Comparison of ENCODE assay signal across 14 cellular contexts in the genomic region with DNA sequence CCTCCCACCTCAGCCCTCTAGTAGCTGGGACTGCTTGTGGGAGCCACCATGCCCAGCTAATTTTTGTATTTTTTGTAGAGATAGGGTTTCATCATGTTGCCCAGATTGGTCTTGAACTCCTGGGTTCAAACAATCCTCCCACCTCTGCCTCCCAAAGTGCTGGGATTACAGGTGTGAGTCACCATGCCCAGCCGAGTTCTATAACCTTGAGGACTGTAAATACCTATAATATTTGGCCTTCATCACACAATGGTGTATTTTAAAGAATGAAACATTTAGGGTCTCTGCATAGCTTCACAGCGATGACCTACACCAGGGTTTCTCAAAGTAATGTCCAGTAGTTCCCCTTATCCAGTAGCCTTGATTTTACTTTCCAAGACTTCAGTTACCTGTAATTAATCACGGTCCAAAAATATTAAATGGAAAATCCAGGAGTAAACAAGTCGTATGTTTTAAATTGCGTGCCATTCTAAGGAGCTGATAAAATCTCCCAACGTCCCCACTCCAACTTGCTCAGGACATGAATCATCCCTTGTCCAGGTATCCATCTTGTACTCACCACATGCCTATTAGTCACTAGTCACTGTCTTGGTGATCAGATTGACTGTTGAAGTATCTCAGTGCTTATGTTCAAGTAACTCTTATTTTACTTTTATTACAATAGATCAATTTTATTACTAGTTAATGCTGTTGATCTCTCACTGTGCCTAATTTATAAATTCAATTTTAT.
DNase-seq lines count a peak whose midpoint lies in the region; ATAC-seq, FAIRE-seq and TF ChIP-seq lines count a peak whose summit lies in the region.
"Had no signal": no experiment of that assay in that cellular context is flagged by ENCODE, and none has a peak within 500 bp of the region (broad histone marks: within the 10 kb centered on the region; RNA-seq: fewer than 3 reads in every experiment).

No MANE protein-coding gene starts in this region.

- H3K4me3 Mint-ChIP-seq in T-helper 17 cell: no peak overlapping the region
- no peak overlapping the region for H3K4me3 Mint-ChIP-seq in activated CD8-positive, alpha-beta T cell treated with anti-CD3 and anti-CD28 coated beads for 36 hours
- H3K4me3 Mint-ChIP-seq: dendritic cell treated with granulocyte-macrophage colony-stimulating factor and Interleukin-4, amounts not matched to agents 40 ng/mL and 50 ng/mL, for 4 days had no signal

- TF ChIP-seq EP300 in A549 (IDR thresholded peaks at IDR 0.05): no peak

- H3K4me2 ChIP-seq in A549: peak overlapping the region; percentile 68

- no peaks in the 10 kb centered on the region for H3K27me3 Mint-ChIP-seq in T-helper 17 cell
- H3K27me3 Mint-ChIP-seq in activated CD8-positive, alpha-beta T cell treated with anti-CD3 and anti-CD28 coated beads for 36 hours: no peaks in the 10 kb centered on the region

- 45% methylated on average over 6 of the region's 6 CpGs for WGBS in A549 (ENCODE audit: missing lambda C conversion rate)

- POLR2A ChIA-PET in A549 (lab: Yijun Ruan, JAX): interaction anchor here (1.2 kb wide), 1 partner anchor 368 kb away, joined by 4 read pairs; a partner anchor contains a TSS
- POLR2A ChIA-PET in activated CD8-positive, alpha-beta T cell treated with anti-CD3 and anti-CD28 coated beads for 36 hours (lab: Charles Lee): interaction anchor here (0.6 to 0.7 kb wide), 3 partner anchors 9 to 395 kb away, joined by 3 read pairs; no protein-coding TSS in a partner anchor

- intact Hi-C loops in activated CD8-positive, alpha-beta T cell treated with anti-CD3 and anti-CD28 coated beads for 36 hours (cut with micrococcal nuclease): no loop called here

- no peaks in the 10 kb centered on the region for H3K9me3 Mint-ChIP-seq in activated CD8-positive, alpha-beta T cell treated with anti-CD3 and anti-CD28 coated beads for 36 hours
- H3K9me3 Mint-ChIP-seq: dendritic cell treated with granulocyte-macrophage colony-stimulating factor and Interleukin-4, amounts not matched to agents 40 ng/mL and 50 ng/mL, for 4 days had no signal

- peaks cover 26% of the 10 kb centered on the region for H3K4me1 ChIP-seq in A549

- H3K9me3 ChIP-seq in A549: no peaks in the 10 kb centered on the region
- no peaks in the 10 kb centered on the region for H3K9me3 ChIP-seq in T-helper 17 cell (ENCODE audit: control insufficient read depth, low read length, poor library complexity, severe bottlenecking)

- TF ChIP-seq RAD21 in A549 (conservative IDR thresholded peaks at IDR 0.05 in 1 of 2, IDR thresholded peaks at IDR 0.05 in 1 of 2): no peak

- no peak for TF ChIP-seq CTCF in A549 (IDR thresholded peaks at IDR 0.05)
- no peak for TF ChIP-seq CTCF in activated CD8-positive, alpha-beta T cell treated with anti-CD3 and anti-CD28 coated beads for 36 hours (IDR thresholded peaks at IDR 0.05)

- DNase-seq in A549 (ENCODE audit: low read depth in 1 of 2, low spot score in 1 of 2) (peak; percentile 22 to 68), H54 (ENCODE audit: insufficient read length, low spot score) (no peak), T-helper 17 cell (no peak), glomerular visceral epithelial cell (ENCODE audit: extremely low spot score) (peak; percentile 9), substantia nigra (lab: John Stamatoyannopoulos, UW) (no peak)
- no peak for DNase-seq in activated CD8-positive, alpha-beta T cell treated with anti-CD3 and anti-CD28 coated beads for 36 hours
- no peak for DNase-seq in central memory CD4-positive, alpha-beta T cell
- DNase-seq: activated CD4-positive, CD25-positive, alpha-beta regulatory T cell treated with anti-CD3 and anti-CD28 coated beads, Interleukin-2, amount 50 U/mL, for 72 hours; activated effector memory CD4-positive, alpha-beta T cell treated with anti-CD3 and anti-CD28 coated beads, Interleukin-2, amount 50 U/mL, for 16 hours; AML-193 had no signal

- CTCF ChIA-PET in A549 (lab: Yijun Ruan, JAX): no interaction called here
- CTCF ChIA-PET in activated CD8-positive, alpha-beta T cell treated with anti-CD3 and anti-CD28 coated beads for 36 hours (lab: Charles Lee): interaction anchor here (1.0 to 1.2 kb wide), 2 partner anchors 9 to 213 kb away, joined by 3 read pairs; no protein-coding TSS in a partner anchor

- ATAC-seq in A549 (peak; percentile 60 to 64; a peak in 5 of 6 replicates), T-helper 17 cell (no peak), HG02623 (IDR thresholded peaks at IDR 0.05; ENCODE audit: unreplicated experiment) (no peak)
- no peak for ATAC-seq in activated CD8-positive, alpha-beta T cell treated with anti-CD3 and anti-CD28 coated beads for 36 hours
- ATAC-seq: left lobe of liver had no signal

- H3K4me3 ChIP-seq in A549: no peak overlapping the region

- no peak for TF ChIP-seq POLR2A in A549 (IDR thresholded peaks at IDR 0.05; ENCODE audit: low read length)
- TF ChIP-seq POLR2A in H54 (IDR thresholded peaks at IDR 0.05; ENCODE audit: low read depth, low read length): no peak

- peak overlapping the region; percentile 93 for H3K27ac Mint-ChIP-seq in T-helper 17 cell
- H3K27ac Mint-ChIP-seq in activated CD8-positive, alpha-beta T cell treated with anti-CD3 and anti-CD28 coated beads for 36 hours: no peak overlapping the region

- no peaks in the 10 kb centered on the region for H3K36me3 Mint-ChIP-seq in T-helper 17 cell (ENCODE audit: low read depth)
- H3K36me3 Mint-ChIP-seq in activated CD8-positive, alpha-beta T cell treated with anti-CD3 and anti-CD28 coated beads for 36 hours (ENCODE audit: low read depth): no peaks in the 10 kb centered on the region

- FAIRE-seq in A549 (lab: Jason Lieb, UNC) (peak; percentile 23), H54 (lab: Jason Lieb, UNC) (peak; percentile 43)
- FAIRE-seq: frontal cortex had no signal

- peak overlapping the region; percentile 58 to 80; a peak in 5 of 6 replicates for H3K27ac ChIP-seq in A549
- no peak overlapping the region for H3K27ac ChIP-seq in substantia nigra (ENCODE audit: low read depth, low read length, poor library complexity, severe bottlenecking)

- H3K4me1 Mint-ChIP-seq in T-helper 17 cell: peaks cover 17% of the 10 kb centered on the region
- peaks cover 32% of the 10 kb centered on the region for H3K4me1 Mint-ChIP-seq in activated CD8-positive, alpha-beta T cell treated with anti-CD3 and anti-CD28 coated beads for 36 hours (ENCODE audit: low read depth)

TF ChIP-seq in A549, 52 proteins besides CTCF, POLR2A, EP300 and RAD21:
- TF ChIP-seq, protein P1, sequence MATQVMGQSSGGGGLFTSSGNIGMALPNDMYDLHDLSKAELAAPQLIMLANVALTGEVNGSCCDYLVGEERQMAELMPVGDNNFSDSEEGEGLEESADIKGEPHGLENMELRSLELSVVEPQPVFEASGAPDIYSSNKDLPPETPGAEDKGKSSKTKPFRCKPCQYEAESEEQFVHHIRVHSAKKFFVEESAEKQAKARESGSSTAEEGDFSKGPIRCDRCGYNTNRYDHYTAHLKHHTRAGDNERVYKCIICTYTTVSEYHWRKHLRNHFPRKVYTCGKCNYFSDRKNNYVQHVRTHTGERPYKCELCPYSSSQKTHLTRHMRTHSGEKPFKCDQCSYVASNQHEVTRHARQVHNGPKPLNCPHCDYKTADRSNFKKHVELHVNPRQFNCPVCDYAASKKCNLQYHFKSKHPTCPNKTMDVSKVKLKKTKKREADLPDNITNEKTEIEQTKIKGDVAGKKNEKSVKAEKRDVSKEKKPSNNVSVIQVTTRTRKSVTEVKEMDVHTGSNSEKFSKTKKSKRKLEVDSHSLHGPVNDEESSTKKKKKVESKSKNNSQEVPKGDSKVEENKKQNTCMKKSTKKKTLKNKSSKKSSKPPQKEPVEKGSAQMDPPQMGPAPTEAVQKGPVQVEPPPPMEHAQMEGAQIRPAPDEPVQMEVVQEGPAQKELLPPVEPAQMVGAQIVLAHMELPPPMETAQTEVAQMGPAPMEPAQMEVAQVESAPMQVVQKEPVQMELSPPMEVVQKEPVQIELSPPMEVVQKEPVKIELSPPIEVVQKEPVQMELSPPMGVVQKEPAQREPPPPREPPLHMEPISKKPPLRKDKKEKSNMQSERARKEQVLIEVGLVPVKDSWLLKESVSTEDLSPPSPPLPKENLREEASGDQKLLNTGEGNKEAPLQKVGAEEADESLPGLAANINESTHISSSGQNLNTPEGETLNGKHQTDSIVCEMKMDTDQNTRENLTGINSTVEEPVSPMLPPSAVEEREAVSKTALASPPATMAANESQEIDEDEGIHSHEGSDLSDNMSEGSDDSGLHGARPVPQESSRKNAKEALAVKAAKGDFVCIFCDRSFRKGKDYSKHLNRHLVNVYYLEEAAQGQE (IDR thresholded peaks at IDR 0.05): no peak
- peak; percentile 22; the same call in 1 of the 2 replicates for TF ChIP-seq FOSL2 (IDR thresholded peaks at IDR 0.05)
- peak; percentile 75 for TF ChIP-seq FOSL2 (CRISPR knock-in tag; IDR thresholded peaks at IDR 0.05)
- no peak for TF ChIP-seq FOXS1 (CRISPR knock-in tag; IDR thresholded peaks at IDR 0.05)
- no peak for TF ChIP-seq KDM1A (IDR thresholded peaks at IDR 0.05; ENCODE audit: low read depth)
- TF ChIP-seq JUNB (IDR thresholded peaks at IDR 0.05): peak; percentile 56; the same call in 1 of the 2 replicates
- no peak for TF ChIP-seq CBX8 (IDR thresholded peaks at IDR 0.05)
- TF ChIP-seq, protein P2, sequence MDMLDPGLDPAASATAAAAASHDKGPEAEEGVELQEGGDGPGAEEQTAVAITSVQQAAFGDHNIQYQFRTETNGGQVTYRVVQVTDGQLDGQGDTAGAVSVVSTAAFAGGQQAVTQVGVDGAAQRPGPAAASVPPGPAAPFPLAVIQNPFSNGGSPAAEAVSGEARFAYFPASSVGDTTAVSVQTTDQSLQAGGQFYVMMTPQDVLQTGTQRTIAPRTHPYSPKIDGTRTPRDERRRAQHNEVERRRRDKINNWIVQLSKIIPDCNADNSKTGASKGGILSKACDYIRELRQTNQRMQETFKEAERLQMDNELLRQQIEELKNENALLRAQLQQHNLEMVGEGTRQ (IDR thresholded peaks at IDR 0.05): no peak
- no peak for TF ChIP-seq TP53 (CRISPR knock-in tag; IDR thresholded peaks at IDR 0.05)
- TF ChIP-seq, protein P3, sequence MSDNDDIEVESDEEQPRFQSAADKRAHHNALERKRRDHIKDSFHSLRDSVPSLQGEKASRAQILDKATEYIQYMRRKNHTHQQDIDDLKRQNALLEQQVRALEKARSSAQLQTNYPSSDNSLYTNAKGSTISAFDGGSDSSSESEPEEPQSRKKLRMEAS (IDR thresholded peaks at IDR 0.05): peak; percentile 23; the same call in 1 of the 2 replicates
- TF ChIP-seq KDM5A (IDR thresholded peaks at IDR 0.05): no peak
- TF ChIP-seq SMC3 (IDR thresholded peaks at IDR 0.05): no peak
- TF ChIP-seq CBX2 (IDR thresholded peaks at IDR 0.05; ENCODE audit: borderline replicate concordance, low read depth): no peak
- TF ChIP-seq ESRRA (IDR thresholded peaks at IDR 0.05; ENCODE audit: borderline replicate concordance, low read length): no peak
- peak; percentile 63; the same call in 1 of the 2 replicates for TF ChIP-seq GATA3 (IDR thresholded peaks at IDR 0.05; ENCODE audit: borderline replicate concordance)
- no peak for TF ChIP-seq CHD2 (IDR thresholded peaks at IDR 0.05; ENCODE audit: low read length, partially characterized antibody)
- no peak for TF ChIP-seq POLR2AphosphoS2 (conservative IDR thresholded peaks at IDR 0.05; ENCODE audit: low read length)

Comparison
In these comparisons a context has a peak if more than half of its experiments do, and no peak if none do; other contexts are left out.
1. ATAC-seq: peak in A549 (2 of 2); none in T-helper 17 cell (single experiment), activated CD8-positive, alpha-beta T cell treated with anti-CD3 and anti-CD28 coated beads for 36 hours (single experiment) and HG02623 (single experiment).
2. DNase-seq: peak in A549 (2 of 2) and glomerular visceral epithelial cell (single experiment); none in H54 (single experiment), T-helper 17 cell (0 of 3), activated CD8-positive, alpha-beta T cell treated with anti-CD3 and anti-CD28 coated beads for 36 hours (single experiment), substantia nigra (0 of 49) and central memory CD4-positive, alpha-beta T cell (single experiment).